In genomic region chr20:2509794-2510193, GRCh38 we compare ENCODE assay signal across 10 cellular contexts. TPM values are rescaled to one million over a fixed set of nuclear protein-coding genes. Genes with fewer than 3 reads are reported as not detected.
DNase-seq lines count a peak whose midpoint lies in the region; ATAC-seq and TF ChIP-seq lines count a peak whose summit lies in the region.
"Had no signal": no experiment of that assay in that cellular context is flagged by ENCODE, and none has a peak within 500 bp of the region (broad histone marks: within the 10 kb centered on the region; RNA-seq: fewer than 3 reads in every experiment).

No MANE protein-coding gene starts in this region.

- no peak overlapping the region for H3K27ac ChIP-seq in PC-9
- H3K27ac ChIP-seq in hepatocyte: peak overlapping the region; percentile 81
- no peak overlapping the region for H3K27ac ChIP-seq in SJCRH30

- no peaks in the 10 kb centered on the region for H3F3A ChIP-seq in PC-9 (ENCODE audit: insufficient read depth, low read depth)

- no peaks in the 10 kb centered on the region for H3K9me3 Mint-ChIP-seq in activated T-cell treated with anti-CD3 and anti-CD28 coated beads, Interleukin-2, amount 50 U/mL, for 24 hours
- no peaks in the 10 kb centered on the region for H3K9me3 Mint-ChIP-seq in stimulated activated memory B cell treated with anti-CD40 and anti-IgM and Interleukin-4, amounts not matched to agents 10 μg/mL and 1 μg/mL and 100 μg/mL, for 72 hours
- H3K9me3 Mint-ChIP-seq: dendritic cell treated with granulocyte-macrophage colony-stimulating factor and Interleukin-4, amounts not matched to agents 40 ng/mL and 50 ng/mL, for 4 days had no signal

- ATAC-seq in stimulated activated memory B cell treated with anti-CD40 and anti-IgM and Interleukin-4, amounts not matched to agents 10 μg/mL and 1 μg/mL and 100 μg/mL, for 72 hours: no peak
- ATAC-seq in HG02623 (IDR thresholded peaks at IDR 0.05; ENCODE audit: unreplicated experiment): no peak

- H3K4me1 ChIP-seq in PC-9 (replicated peaks; ENCODE audit: insufficient read depth) (peaks cover 10% of the 10 kb centered on the region; the same call in 1 of the 2 replicates), hepatocyte (ENCODE audit: insufficient read depth) (peaks cover 8% of the 10 kb centered on the region), SJCRH30 (no peaks in the 10 kb centered on the region)

- no peaks in the 10 kb centered on the region for H3K9me3 ChIP-seq in PC-9 (ENCODE audit: insufficient read depth, low read depth)
- H3K9me3 ChIP-seq in hepatocyte (ENCODE audit: low read depth): no peaks in the 10 kb centered on the region
- H3K9me3 ChIP-seq in SJCRH30 (replicated peaks): no peaks in the 10 kb centered on the region

- 34% methylated on average over 3 of the region's 3 CpGs for WGBS in hepatocyte (ENCODE audit: low lambda C conversion rate, missing lambda C conversion rate)

- peaks cover 25% of the 10 kb centered on the region for H3K36me3 Mint-ChIP-seq in activated T-cell treated with anti-CD3 and anti-CD28 coated beads, Interleukin-2, amount 50 U/mL, for 24 hours (ENCODE audit: low read depth)
- H3K36me3 Mint-ChIP-seq in stimulated activated memory B cell treated with anti-CD40 and anti-IgM and Interleukin-4, amounts not matched to agents 10 μg/mL and 1 μg/mL and 100 μg/mL, for 72 hours: no peaks in the 10 kb centered on the region

- H3K4me1 Mint-ChIP-seq in activated T-cell treated with anti-CD3 and anti-CD28 coated beads, Interleukin-2, amount 50 U/mL, for 24 hours (ENCODE audit: low read depth): peaks cover 21% of the 10 kb centered on the region
- H3K4me1 Mint-ChIP-seq in stimulated activated memory B cell treated with anti-CD40 and anti-IgM and Interleukin-4, amounts not matched to agents 10 μg/mL and 1 μg/mL and 100 μg/mL, for 72 hours: peaks cover 20% of the 10 kb centered on the region

- H3K27me3 Mint-ChIP-seq in activated T-cell treated with anti-CD3 and anti-CD28 coated beads, Interleukin-2, amount 50 U/mL, for 24 hours: peaks cover 22% of the 10 kb centered on the region
- no peaks in the 10 kb centered on the region for H3K27me3 Mint-ChIP-seq in stimulated activated memory B cell treated with anti-CD40 and anti-IgM and Interleukin-4, amounts not matched to agents 10 μg/mL and 1 μg/mL and 100 μg/mL, for 72 hours

- peaks cover 18% of the 10 kb centered on the region for H3K79me2 ChIP-seq in PC-9 (ENCODE audit: low read depth)
- peaks cover 31% of the 10 kb centered on the region for H3K79me2 ChIP-seq in hepatocyte

- TF ChIP-seq CTCF in PC-9 (conservative IDR thresholded peaks at IDR 0.05) (no peak), hepatocyte (IDR thresholded peaks at IDR 0.05; ENCODE audit: poor library complexity) (no peak)

- no peak overlapping the region for H3K27ac Mint-ChIP-seq in activated T-cell treated with anti-CD3 and anti-CD28 coated beads, Interleukin-2, amount 50 U/mL, for 24 hours
- peak overlapping the region; percentile 96 for H3K27ac Mint-ChIP-seq in stimulated activated memory B cell treated with anti-CD40 and anti-IgM and Interleukin-4, amounts not matched to agents 10 μg/mL and 1 μg/mL and 100 μg/mL, for 72 hours

- peak overlapping the region; percentile 23 for H3K4me3 Mint-ChIP-seq in activated T-cell treated with anti-CD3 and anti-CD28 coated beads, Interleukin-2, amount 50 U/mL, for 24 hours
- no peak overlapping the region for H3K4me3 Mint-ChIP-seq in stimulated activated memory B cell treated with anti-CD40 and anti-IgM and Interleukin-4, amounts not matched to agents 10 μg/mL and 1 μg/mL and 100 μg/mL, for 72 hours

- H4K20me1 ChIP-seq in PC-9 (ENCODE audit: insufficient read depth): no peaks in the 10 kb centered on the region
- H4K20me1 ChIP-seq in hepatocyte (ENCODE audit: insufficient read depth, poor library complexity, severe bottlenecking): no peaks in the 10 kb centered on the region

- BruUV-seq in PC-9 (replicated peaks; lab: Mats Ljungman, UMichigan): no TSS peak

- H3K9me2 ChIP-seq in PC-9 (ENCODE audit: insufficient read depth) (no peaks in the 10 kb centered on the region), hepatocyte (replicated peaks; ENCODE audit: insufficient read depth) (no peaks in the 10 kb centered on the region)

- H3K36me3 ChIP-seq in PC-9 (ENCODE audit: low read depth) (no peaks in the 10 kb centered on the region), hepatocyte (replicated peaks; ENCODE audit: insufficient read depth, low read depth) (no peaks in the 10 kb centered on the region), SJCRH30 (no peaks in the 10 kb centered on the region)

- intact Hi-C loops in PC-9 (cut with micrococcal nuclease; ENCODE audit: unreplicated experiment): no loop called here

- POLR2A ChIA-PET in PC-9 (lab: Charles Lee; ENCODE audit: unreplicated experiment): no interaction called here

- no peak for DNase-seq in activated T-cell treated with anti-CD3 and anti-CD28 coated beads, Interleukin-2, amount 50 U/mL, for 24 hours
- no peak for DNase-seq in activated T-cell treated with anti-CD3 and anti-CD28 coated beads, Interleukin-2, amount 50 U/mL, for 48 hours
- peak in 1 of 2 experiments; percentile 21 for DNase-seq in PC-9
- peak; percentile 22 for DNase-seq in hepatocyte (ENCODE audit: low spot score)
- no peak for DNase-seq in SJCRH30
- no peak for DNase-seq in Kasumi-1 (lab: John Stamatoyannopoulos, UW)
- DNase-seq: right cardiac atrium had no signal

- H2AFZ ChIP-seq in PC-9 (peak overlapping the region; percentile 98; the same call in 1 of the 2 replicates), hepatocyte (peak overlapping the region; percentile 59)

- H3K27me3 ChIP-seq in PC-9 (ENCODE audit: insufficient read depth, low read depth): no peaks in the 10 kb centered on the region
- no peaks in the 10 kb centered on the region for H3K27me3 ChIP-seq in hepatocyte
- no peaks in the 10 kb centered on the region for H3K27me3 ChIP-seq in SJCRH30

- peak overlapping the region; percentile 88 for H3K4me2 ChIP-seq in PC-9
- peak overlapping the region; percentile 85 for H3K4me2 ChIP-seq in hepatocyte

- CTCF ChIA-PET in PC-9 (lab: Charles Lee): interaction anchor here (1.0 kb wide), 1 partner anchor 15 kb away, joined by 3 read pairs; no protein-coding TSS in a partner anchor

- H3K4me3 ChIP-seq in PC-9: peak overlapping the region; percentile 65; the same call in 1 of the 2 replicates
- H3K4me3 ChIP-seq in hepatocyte: peak overlapping the region; percentile 84
- no peak overlapping the region; the same call in 1 of the 2 replicates for H3K4me3 ChIP-seq in SJCRH30

RNA-seq across cellular contexts. Expression of gene ZNF343, which starts 1.1 kb away (rescaled TPM):
- 10.0 and 11.9 TPM in 2 replicates for total RNA-seq in PC-9 (2021)
- total RNA-seq in hepatocyte: 7.0 and 7.7 TPM in 2 replicates
- 4.4 and 6.2 TPM in 2 replicates for polyA plus RNA-seq in hepatocyte
- total RNA-seq in SJCRH30 (2014; rRNA removed; shearing (Covaris generic)): 11.7 and 12.5 TPM in 2 replicates

RNA-seq across cellular contexts. Expression of gene TMC2, which starts 26.6 kb away (rescaled TPM):
- total RNA-seq in PC-9 (2021): not detected in 2 replicates
- not detected in 2 replicates for total RNA-seq in hepatocyte
- not detected in 2 replicates for polyA plus RNA-seq in hepatocyte
- 0.15 and 0.24 TPM in 2 replicates for total RNA-seq in SJCRH30 (2014; rRNA removed; shearing (Covaris generic))
- total RNA-seq: right cardiac atrium had no signal
- polyA plus RNA-seq: right cardiac atrium had no signal

RNA-seq across cellular contexts. Expression of gene SNRPB, which starts 39.2 kb away (rescaled TPM):
- total RNA-seq in PC-9 (2021) (310 and 349 TPM in 2 replicates), hepatocyte (187 and 219 TPM in 2 replicates)
- polyA plus RNA-seq in hepatocyte: 201 and 213 TPM in 2 replicates
- 401 and 455 TPM in 2 replicates for total RNA-seq in SJCRH30 (2014; rRNA removed; shearing (Covaris generic))
